ENCODE assay signal across 9 cellular contexts in genomic region chr15:76060098-76060989, GRCh38. TPM values are rescaled to one million over a fixed set of nuclear protein-coding genes. Genes with fewer than 3 reads are reported as not detected.
DNase-seq lines count a peak whose midpoint lies in the region; ATAC-seq, FAIRE-seq and TF ChIP-seq lines count a peak whose summit lies in the region.
"Had no signal": no experiment of that assay in that cellular context is flagged by ENCODE, and none has a peak within 500 bp of the region (broad histone marks: within the 10 kb centered on the region; RNA-seq: fewer than 3 reads in every experiment).

No MANE protein-coding gene starts in this region.

- H3K27me3 Mint-ChIP-seq in endodermal cell (ENCODE audit: insufficient read depth), result peaks cover 34% of the 10 kb centered on the region

- H3K27ac ChIP-seq in endodermal cell (ENCODE audit: low read depth, low read length) (no peak overlapping the region), osteoblast (ENCODE audit: low read depth, low read length) (no peak overlapping the region), substantia nigra (ENCODE audit: low read depth, low read length, poor library complexity, severe bottlenecking) (no peak overlapping the region)

- no peaks in the 10 kb centered on the region for H3K79me2 ChIP-seq in osteoblast (ENCODE audit: insufficient read depth, low read length)

- peaks cover 31% of the 10 kb centered on the region for H3K4me1 Mint-ChIP-seq in endodermal cell

- H3K36me3 Mint-ChIP-seq in endodermal cell (ENCODE audit: low read depth), result no peaks in the 10 kb centered on the region

- no peak for TF ChIP-seq CTCF in endodermal cell (conservative IDR thresholded peaks at IDR 0.05)
- TF ChIP-seq CTCF in osteoblast (IDR thresholded peaks at IDR 0.05; ENCODE audit: extremely low read depth, low read depth, low read length), result no peak

- H3K9me3 ChIP-seq in endodermal cell (ENCODE audit: control insufficient read depth, low read length) (no peaks in the 10 kb centered on the region), osteoblast (ENCODE audit: low read depth, low read length) (no peaks in the 10 kb centered on the region)

- peak overlapping the region; percentile 41 for H3K9ac ChIP-seq in endodermal cell (ENCODE audit: extremely low read depth, low read length, poor library complexity, severe bottlenecking)

- H3K4me3 ChIP-seq in H7 (ENCODE audit: insufficient read depth, low read depth, low read length) (peak overlapping the region; percentile 69), endodermal cell (ENCODE audit: low read length) (peak overlapping the region; percentile 82), osteoblast (ENCODE audit: insufficient read depth, low read length) (peak overlapping the region; percentile 64)

- H2AFZ ChIP-seq in osteoblast (ENCODE audit: low read length), result no peak overlapping the region

- H3K36me3 ChIP-seq in H7 (replicated peaks; ENCODE audit: control insufficient read depth, insufficient read depth, low read length) (no peaks in the 10 kb centered on the region), endodermal cell (ENCODE audit: control insufficient read depth, insufficient read depth, low read length) (no peaks in the 10 kb centered on the region), osteoblast (ENCODE audit: insufficient read depth, low read length) (no peaks in the 10 kb centered on the region)

- no peak for FAIRE-seq in urothelium cell line (lab: Jason Lieb, UNC)

- WGBS in endodermal cell (ENCODE audit: insufficient coverage in 1 of 2, insufficient read length in 1 of 2), 2 experiments, result 33 to 44% methylated on average over 17 to 21 of the region's 21 CpGs

- peak overlapping the region; percentile 78 for H3K4me3 Mint-ChIP-seq in endodermal cell

- H4K20me1 ChIP-seq in osteoblast (ENCODE audit: insufficient read depth, low read length), result no peaks in the 10 kb centered on the region

- peak overlapping the region; percentile 78 for H3K4me2 ChIP-seq in osteoblast (ENCODE audit: insufficient read depth, low read length)

- H3K4me1 ChIP-seq in endodermal cell (ENCODE audit: control insufficient read depth, insufficient read depth, low read length) (peaks cover 13% of the 10 kb centered on the region), osteoblast (ENCODE audit: insufficient read depth, low read length) (peaks cover 9% of the 10 kb centered on the region)

- no peak overlapping the region for H3K27ac Mint-ChIP-seq in endodermal cell

- H3K27me3 ChIP-seq in H7 (ENCODE audit: control insufficient read depth, insufficient read depth, low read length), result peaks cover 14% of the 10 kb centered on the region
- peaks cover 18% of the 10 kb centered on the region for H3K27me3 ChIP-seq in endodermal cell (ENCODE audit: control insufficient read depth, insufficient read depth, low read length, poor library complexity, severe bottlenecking)
- H3K27me3 ChIP-seq in osteoblast (ENCODE audit: insufficient read depth, low read length), result peaks cover 72% of the 10 kb centered on the region

- ATAC-seq in GM19324 (IDR thresholded peaks at IDR 0.05; ENCODE audit: low FRiP score, unreplicated experiment), result no peak

- no peaks in the 10 kb centered on the region for H3K9me3 Mint-ChIP-seq in endodermal cell

- DNase-seq in H7 (peak; percentile 27), T-helper 9 cell (peak; percentile 5), endodermal cell (no peak), osteoblast (ENCODE audit: insufficient read length, low spot score, missing footprints) (no peak), substantia nigra (lab: John Stamatoyannopoulos, UW) (no peak), urothelium cell line (ENCODE audit: low spot score) (no peak), NCI-H1092 treated with DMSO at 0.1 percent for 48 hours (lab: John Stamatoyannopoulos, UW) (no peak)

RNA-seq across cellular contexts. Expression of gene TMEM266, which starts 0.6 kb away (rescaled TPM):
- 5.4 and 6.3 TPM in 2 replicates for total RNA-seq in H7 (2014; rRNA removed; shearing (Covaris generic))
- 1 to 10 TPM; 1.8 to 2.0 TPM for total RNA-seq in endodermal cell
- 1.4 TPM for polyA plus RNA-seq in endodermal cell (2013, experiment 1 of 2)
- polyA plus RNA-seq in endodermal cell (2013, experiment 2 of 2), result 0.91 TPM
- not detected in 2 replicates for total RNA-seq in osteoblast
- total RNA-seq: T-helper 1 cell treated with Interleukin-12 subunit alpha and Interleukin-12 subunit beta and Interleukin-4 antibody, amounts not matched to agents 30 ng/mL and 1 ng/mL, for 36 hours had no signal

RNA-seq across cellular contexts. Expression of gene NRG4, which starts 48.1 kb away (rescaled TPM):
- total RNA-seq in H7 (2014; rRNA removed; shearing (Covaris generic)), result 0.48 TPM in 1 of 2 replicates, not detected in the other
- total RNA-seq in endodermal cell (under 1 TPM; 0.51 to 0.95 TPM), osteoblast (not detected in 2 replicates)
- polyA plus RNA-seq in endodermal cell (2013, experiment 1 of 2), result 0.11 TPM
- 0.12 TPM for polyA plus RNA-seq in endodermal cell (2013, experiment 2 of 2)
- total RNA-seq: T-helper 1 cell treated with Interleukin-12 subunit alpha and Interleukin-12 subunit beta and Interleukin-4 antibody, amounts not matched to agents 30 ng/mL and 1 ng/mL, for 36 hours had no signal

Comparison
In these comparisons a context has a peak if more than half of its experiments do, and no peak if none do; other contexts are left out.
1. DNase-seq: peak in H7 (single experiment) and T-helper 9 cell (single experiment); none in endodermal cell (single experiment), osteoblast (single experiment), substantia nigra (0 of 49), urothelium cell line (single experiment) and NCI-H1092 treated with DMSO at 0.1 percent for 48 hours (single experiment).
2. Peak in every context shown above with its lines, with median percentiles within 50 percentile points of each other: H3K4me3 ChIP-seq.